ENCODE assay signal across 8 cellular contexts in genomic region chr4:101200561-101200960, GRCh38.
DNase-seq lines count a peak whose midpoint lies in the region; ATAC-seq and TF ChIP-seq lines count a peak whose summit lies in the region.

No MANE protein-coding gene starts in this region.

- peak overlapping the region; percentile 72 for H3K27ac ChIP-seq in RWPE2 (ENCODE audit: poor library complexity, severe bottlenecking)

- peaks cover 6% of the 10 kb centered on the region for H3K36me3 ChIP-seq in RWPE2 (ENCODE audit: low read depth)

- DNase-seq in GM04503 (ENCODE audit: low read depth) (peak; percentile 72), RWPE2 (ENCODE audit: low spot score) (no peak), fibroblast of peridontal ligament (ENCODE audit: extremely low read depth) (peak; percentile 97), skeletal muscle cell (ENCODE audit: low read depth) (peak; percentile 94)
- no peak for DNase-seq in activated CD4-positive, alpha-beta T cell treated with anti-CD3 and anti-CD28 coated beads, Interleukin-2, amount 50 U/mL, for 4 hours
- no peak for DNase-seq in activated CD4-positive, alpha-beta T cell treated with anti-CD3 and anti-CD28 coated beads for 48 hours
- no peak for DNase-seq in activated CD4-positive, alpha-beta T cell treated with anti-CD3 and anti-CD28 coated beads for 4 hours
- no peak for DNase-seq in stimulated activated naive CD8-positive, alpha-beta T cell treated with anti-CD3 and anti-CD28 coated beads, Interleukin-15, Interleukin-2, amounts not matched to agents 100 U/mL and 50 U/mL, for 24 hours

- no peak for TF ChIP-seq CTCF in RWPE2 (IDR thresholded peaks at IDR 0.05; ENCODE audit: poor library complexity, severe bottlenecking)

- no peaks in the 10 kb centered on the region for H3K9me3 ChIP-seq in RWPE2 (ENCODE audit: severe bottlenecking)

- peak; percentile 93 for ATAC-seq in RWPE2 (ENCODE audit: low read depth)
- no peak for ATAC-seq in stimulated activated naive CD8-positive, alpha-beta T cell treated with anti-CD3 and anti-CD28 coated beads, Interleukin-15, Interleukin-2, amounts not matched to agents 100 U/mL and 50 U/mL, for 24 hours

- no peak overlapping the region for H3K4me3 ChIP-seq in RWPE2 (ENCODE audit: severe bottlenecking)
- H3K4me3 ChIP-seq in skeletal muscle cell (ENCODE audit: low read depth, low read length), result no peak overlapping the region

- peaks cover 29% of the 10 kb centered on the region for H3K4me1 ChIP-seq in RWPE2 (ENCODE audit: insufficient read depth, poor library complexity, severe bottlenecking)

- no peaks in the 10 kb centered on the region for H3K27me3 ChIP-seq in RWPE2 (ENCODE audit: insufficient read depth, poor library complexity, severe bottlenecking)

Comparison
In these comparisons a context has a peak if more than half of its experiments do, and no peak if none do; other contexts are left out.
1. DNase-seq: peak in GM04503 (single experiment), fibroblast of peridontal ligament (single experiment) and skeletal muscle cell (single experiment); none in RWPE2 (single experiment), activated CD4-positive, alpha-beta T cell treated with anti-CD3 and anti-CD28 coated beads, Interleukin-2, amount 50 U/mL, for 4 hours (0 of 2), activated CD4-positive, alpha-beta T cell treated with anti-CD3 and anti-CD28 coated beads for 48 hours (single experiment), activated CD4-positive, alpha-beta T cell treated with anti-CD3 and anti-CD28 coated beads for 4 hours (0 of 2) and stimulated activated naive CD8-positive, alpha-beta T cell treated with anti-CD3 and anti-CD28 coated beads, Interleukin-15, Interleukin-2, amounts not matched to agents 100 U/mL and 50 U/mL, for 24 hours (single experiment).